In genomic region chr1:32650752-32651460, GRCh38 we compare ENCODE assay signal across 7 cellular contexts.
A peak's percentile ranks its signal among the peaks of the same experiment; 100 is the strongest.
DNase-seq lines count a peak whose midpoint lies in the region; ATAC-seq and TF ChIP-seq lines count a peak whose summit lies in the region.

Gene RBBP4 (plus strand): TSS chr1:32651208. CDS start chr1:32651307, 99 bp downstream.

- TF ChIP-seq CTCF in retinal pigment epithelial cell (conservative IDR thresholded peaks at IDR 0.05; ENCODE audit: low read depth, low read length) = no peak

- H3K4me3 ChIP-seq in retinal pigment epithelial cell (ENCODE audit: low read length) = peak within 1 kb of the TSS; percentile 77

- DNase-seq in NCI-H2081 (lab: John Stamatoyannopoulos, UW) (peak; percentile 99), T1000 (lab: John Stamatoyannopoulos, UW) (peak; percentile 97), astrocyte of the hippocampus (ENCODE audit: low read depth, low spot score) (peak; percentile 99), hippocampal formation (lab: John Stamatoyannopoulos, UW) (peak; percentile 96), retinal pigment epithelial cell (ENCODE audit: low read depth) (peak; percentile 86)

- ATAC-seq in GM18508 (IDR thresholded peaks at IDR 0.05; ENCODE audit: insufficient read depth, unreplicated experiment) = peak; percentile 56
- peak; percentile 73 for ATAC-seq in HG03025 (IDR thresholded peaks at IDR 0.05; ENCODE audit: low FRiP score, unreplicated experiment)

Comparison
In these comparisons a context has a peak if more than half of its experiments do, and no peak if none do; other contexts are left out.
1. Peak in every context shown above with its lines: DNase-seq, ATAC-seq and H3K4me3 ChIP-seq.